ENCODE assay signal across 23 cellular contexts in genomic region chr2:17441055-17441771, GRCh38.
DNase-seq lines count a peak whose midpoint lies in the region; ATAC-seq, FAIRE-seq and TF ChIP-seq lines count a peak whose summit lies in the region.
"Had no signal": no experiment of that assay in that cellular context is flagged by ENCODE, and none has a peak within 500 bp of the region (broad histone marks: within the 10 kb centered on the region; RNA-seq: fewer than 3 reads in every experiment).

No MANE protein-coding gene starts in this region.

- H3K9me1 ChIP-seq in keratinocyte (ENCODE audit: control insufficient read depth, extremely low read depth, insufficient read depth, low read length) = no peaks in the 10 kb centered on the region

- FAIRE-seq in keratinocyte (lab: Jason Lieb, UNC) (peak; percentile 71), GM12891 (lab: Jason Lieb, UNC) (no peak)

- no TSS peak for BruUV-seq in mammary epithelial cell (replicated peaks; lab: Mats Ljungman, UMichigan)

- ATAC-seq in HG03571 (IDR thresholded peaks at IDR 0.05; ENCODE audit: unreplicated experiment) = no peak
- ATAC-seq: activated CD4-positive, CD25-positive, alpha-beta regulatory T cell treated with anti-CD3 and anti-CD28 coated beads, Interleukin-2, amount 50 U/mL, for 24 hours; activated CD8-positive, alpha-beta T cell treated with anti-CD3 and anti-CD28 coated beads, Interleukin-2, amount 10 ng/mL, durations not matched to agents 7 days and 5 days; activated T-cell treated with anti-CD3 and anti-CD28 coated beads, Interleukin-2, amount 50 U/mL, for 4 hours had no signal

- no peak overlapping the region for H3K4me3 ChIP-seq in MG63
- no peak overlapping the region for H3K4me3 ChIP-seq in mammary epithelial cell (replicated peaks in 1 of 3; ENCODE audit: insufficient read depth in 1 of 3, low read depth in 2 of 3, low read length in 3 of 3)
- peak overlapping the region in 1 of 3 experiments; percentile 38 for H3K4me3 ChIP-seq in keratinocyte (ENCODE audit: control insufficient read depth in 2 of 3, extremely low read depth in 1 of 3, insufficient read depth in 2 of 3, low read depth in 1 of 3, low read length in 3 of 3)
- no peak overlapping the region for H3K4me3 ChIP-seq in suprapubic skin
- H3K4me3 ChIP-seq: BLaER1 had no signal

- intact Hi-C loops in mammary epithelial cell (cut with micrococcal nuclease) = no loop called here

- H3K9ac ChIP-seq in mammary epithelial cell (ENCODE audit: insufficient read depth, low read length) (no peak overlapping the region), keratinocyte (ENCODE audit: control insufficient read depth, extremely low read depth, insufficient read depth, low read length) (peak overlapping the region; percentile 44)
- H3K9ac ChIP-seq: BLaER1 had no signal

- dilution Hi-C loops in mammary epithelial cell (cut with HindIII; ENCODE audit: low sequenced_read_pairs) = no loop called here
- dilution Hi-C loops in keratinocyte (cut with MboI; ENCODE audit: extremely low pct_ligation_motif_present, low sequenced_read_pairs) = no loop called here

- H4K20me1 ChIP-seq in mammary epithelial cell (ENCODE audit: insufficient read depth, low read length) = no peaks in the 10 kb centered on the region
- H4K20me1 ChIP-seq in keratinocyte (ENCODE audit: control insufficient read depth, extremely low read depth, insufficient read depth, low read length) = no peaks in the 10 kb centered on the region
- H4K20me1 ChIP-seq: BLaER1 had no signal

- H3K27ac ChIP-seq in mammary epithelial cell (ENCODE audit: insufficient read depth, low read depth, low read length) (no peak overlapping the region), keratinocyte (ENCODE audit: control insufficient read depth, insufficient read depth, low read length) (peak overlapping the region; percentile 61), suprapubic skin (no peak overlapping the region)
- H3K27ac ChIP-seq: BLaER1 had no signal

- H3K27me3 ChIP-seq in MG63 = no peaks in the 10 kb centered on the region
- H3K27me3 ChIP-seq in mammary epithelial cell (ENCODE audit: insufficient read depth, low read length) = no peaks in the 10 kb centered on the region
- no peaks in the 10 kb centered on the region for H3K27me3 ChIP-seq in keratinocyte (ENCODE audit: control insufficient read depth, extremely low read depth, insufficient read depth, low read length)
- H3K27me3 ChIP-seq in suprapubic skin = no peaks in the 10 kb centered on the region
- H3K27me3 ChIP-seq: BLaER1 had no signal

- CTCF ChIA-PET in mammary epithelial cell (lab: Charles Lee; ENCODE audit: low non-redundant PET) = no interaction called here

- H3K36me3 ChIP-seq in MG63 (no peaks in the 10 kb centered on the region), mammary epithelial cell (ENCODE audit: insufficient read depth, low read length) (no peaks in the 10 kb centered on the region), keratinocyte (ENCODE audit: control insufficient read depth in 2 of 2, extremely low read depth in 1 of 2, insufficient read depth in 2 of 2, low read length in 2 of 2) (no peaks in the 10 kb centered on the region), suprapubic skin (no peaks in the 10 kb centered on the region)
- H3K36me3 ChIP-seq: BLaER1 had no signal

- H3K79me2 ChIP-seq in mammary epithelial cell (ENCODE audit: insufficient read depth, low read length) (no peaks in the 10 kb centered on the region), keratinocyte (ENCODE audit: control insufficient read depth, insufficient read depth, low read length) (no peaks in the 10 kb centered on the region)

- in situ Hi-C loops in mammary epithelial cell (cut with MboI; ENCODE audit: low sequenced_read_pairs in 2 of 2) = no loop called here

- no peaks in the 10 kb centered on the region for H3K9me3 ChIP-seq in MG63
- no peaks in the 10 kb centered on the region for H3K9me3 ChIP-seq in mammary epithelial cell (replicated peaks; ENCODE audit: insufficient read depth, low read length)
- H3K9me3 ChIP-seq in keratinocyte (ENCODE audit: control insufficient read depth, low read depth, low read length) = no peaks in the 10 kb centered on the region
- H3K9me3 ChIP-seq in suprapubic skin = no peaks in the 10 kb centered on the region
- H3K9me3 ChIP-seq: BLaER1 had no signal

- H2AFZ ChIP-seq in mammary epithelial cell (ENCODE audit: low read depth, low read length) (peak overlapping the region; percentile 6), keratinocyte (ENCODE audit: control insufficient read depth, low read length) (peak overlapping the region; percentile 74)

- TF ChIP-seq POLR2A in suprapubic skin (IDR thresholded peaks at IDR 0.05) = no peak
- TF ChIP-seq POLR2A in GM12891 (IDR thresholded peaks at IDR 0.05; ENCODE audit: low read depth, low read length) = no peak

- 93% methylated on average over 4 of the region's 4 CpGs for WGBS in mammary epithelial cell (ENCODE audit: low coverage, missing lambda C conversion rate)
- 63% methylated on average over 4 of the region's 4 CpGs for WGBS in suprapubic skin

- H3K4me1 ChIP-seq in mammary epithelial cell (ENCODE audit: insufficient read depth, low read length) (peaks cover 5% of the 10 kb centered on the region), keratinocyte (ENCODE audit: control insufficient read depth, extremely low read depth, insufficient read depth, low read length) (peaks cover 17% of the 10 kb centered on the region), suprapubic skin (no peaks in the 10 kb centered on the region)
- H3K4me1 ChIP-seq: BLaER1 had no signal

- H3K4me2 ChIP-seq in mammary epithelial cell (ENCODE audit: insufficient read depth, low read depth, low read length) = no peak overlapping the region
- peak overlapping the region; percentile 69 for H3K4me2 ChIP-seq in keratinocyte (ENCODE audit: control insufficient read depth, extremely low read depth, insufficient read depth, low read depth, low read length)
- H3K4me2 ChIP-seq: BLaER1 had no signal

- TF ChIP-seq CTCF in mammary epithelial cell (conservative IDR thresholded peaks at IDR 0.05 in 1 of 2, IDR thresholded peaks at IDR 0.05 in 1 of 2; ENCODE audit: extremely low read depth in 1 of 2, insufficient read depth in 1 of 2, low read depth in 1 of 2, low read length in 2 of 2) = no peak
- no peak for TF ChIP-seq CTCF in keratinocyte (optimal IDR thresholded peaks at IDR 0.05 in 1 of 3, IDR thresholded peaks at IDR 0.05 in 1 of 3, conservative IDR thresholded peaks at IDR 0.05 in 1 of 3; ENCODE audit: extremely low read depth in 1 of 3, insufficient read depth in 2 of 3, low read length in 3 of 3)
- no peak for TF ChIP-seq CTCF in suprapubic skin (IDR thresholded peaks at IDR 0.05)

- peak; percentile 54 for DNase-seq in COR-L47 (lab: John Stamatoyannopoulos, UW)
- DNase-seq in MG63 = peak; percentile 50
- DNase-seq in mammary epithelial cell = no peak
- no peak for DNase-seq in keratinocyte (ENCODE audit: low read depth, low spot score)
- no peak for DNase-seq in suprapubic skin (ENCODE audit: low spot score in 2 of 2)
- no peak for DNase-seq in GM12891 (ENCODE audit: insufficient read length, low spot score)
- DNase-seq in iPS-NIHi11 (ENCODE audit: low spot score) = no peak
- DNase-seq: activated CD8-positive, alpha-beta T cell treated with anti-CD3 and anti-CD28 coated beads, Interleukin-2, amount 10 ng/mL, durations not matched to agents 7 days and 5 days; activated naive CD4-positive, alpha-beta T cell treated with anti-CD3 and anti-CD28 coated beads, Interleukin-2, amount 10 ng/mL, durations not matched to agents 7 days and 5 days; activated T-cell treated with anti-CD3 and anti-CD28 coated beads, Interleukin-2, amount 50 U/mL, for 4 hours; anterior cingulate cortex; effector memory CD4-positive, alpha-beta T cell; immature natural killer cell; Karpas-422; NCI-H1092; NCI-H2029 treated with DMSO at 0.1 percent for 48 hours; NCI-H345; NK-92 treated with Interleukin-12 subunit alpha and Interleukin-12 subunit beta, amount 100 ng/mL, for 24 hours; stimulated activated CD4-positive, alpha-beta T cell treated with anti-CD3 and anti-CD28 coated beads, Interleukin-12 subunit alpha, Interleukin-12 subunit beta, amount 100 ng/mL, for 4 hours; T1000 had no signal

- no peak for TF ChIP-seq EP300 in suprapubic skin (IDR thresholded peaks at IDR 0.05)

TF ChIP-seq in GM12891, 5 proteins besides CTCF, POLR2A, EP300 and RAD21:
- no peak for TF ChIP-seq PAX5 (IDR thresholded peaks at IDR 0.05; ENCODE audit: insufficient read depth, low read length, severe bottlenecking)

Comparison
In these comparisons a context has a peak if more than half of its experiments do, and no peak if none do; other contexts are left out.
1. DNase-seq: peak in COR-L47 (single experiment) and MG63 (single experiment); none in mammary epithelial cell (single experiment), keratinocyte (single experiment), suprapubic skin (0 of 2), GM12891 (single experiment) and iPS-NIHi11 (single experiment).